Comparison of ENCODE assay signal across 8 cellular contexts in genomic region chr12:114684098-114684869, GRCh38. TPM values are rescaled to one million over a fixed set of nuclear protein-coding genes. Genes with fewer than 3 reads are reported as not detected.
DNase-seq lines count a peak whose midpoint lies in the region; ATAC-seq lines count a peak whose summit lies in the region.

Gene TBX3, minus strand, starts transcription at chr12:114684175. Its CDS starts 975 bp downstream, at chr12:114683200.

- H3K9me2 ChIP-seq in GM23248 (ENCODE audit: insufficient read depth), result no peaks in the 10 kb centered on the region

- peaks cover 6% of the 10 kb centered on the region for H3K4me1 ChIP-seq in GM23248 (ENCODE audit: insufficient read depth)

- no peaks in the 10 kb centered on the region for H3K27me3 ChIP-seq in GM23248 (replicated peaks; ENCODE audit: insufficient read depth)

- H3K79me2 ChIP-seq in GM23248 (ENCODE audit: insufficient read depth), result peaks cover 46% of the 10 kb centered on the region

- ATAC-seq in GM19324 (IDR thresholded peaks at IDR 0.05; ENCODE audit: low FRiP score, unreplicated experiment), result no peak

- 0 to 1% methylated on average over 46 to 73 of the region's 76 CpGs for WGBS in GM23248 (ENCODE audit: low coverage in 1 of 2, low lambda C conversion rate in 2 of 2, missing lambda C conversion rate in 2 of 2), 2 experiments

- peak within 1 kb of the TSS; percentile 99 for H3K4me2 ChIP-seq in GM23248 (ENCODE audit: unreplicated experiment)

- no peaks in the 10 kb centered on the region for H4K20me1 ChIP-seq in GM23248 (ENCODE audit: insufficient read depth)

- H3K36me3 ChIP-seq in GM23248 (ENCODE audit: low read depth), result peaks cover 5% of the 10 kb centered on the region

- no peaks in the 10 kb centered on the region for H3K9me3 ChIP-seq in GM23248 (ENCODE audit: low read depth)

- in situ Hi-C loops in GM23248 (cut with MboI), result loop anchor here (25.0 kb wide), 1 partner anchor 678 kb away; no protein-coding TSS in a partner anchor

- H2AFZ ChIP-seq in GM23248, result peak within 1 kb of the TSS; percentile 71

- peak within 1 kb of the TSS; percentile 98 for H3K4me3 ChIP-seq in GM23248

- peak; percentile 72 for DNase-seq in 8988T
- peak; percentile 100 for DNase-seq in GM23248
- peak; percentile 99 for DNase-seq in NCI-H460 (ENCODE audit: extremely low read depth, low read depth)
- peak; percentile 7 for DNase-seq in activated T-cell treated with anti-CD3 and anti-CD28 coated beads for 1 hour (ENCODE audit: low read depth)
- peak; percentile 99 for DNase-seq in epithelial cell of prostate (ENCODE audit: low read depth, low spot score)
- peak; percentile 94 for DNase-seq in mesenteric fat pad (ENCODE audit: low spot score)
- DNase-seq in stimulated activated CD8-positive, alpha-beta memory T cell treated with anti-CD3 and anti-CD28 coated beads, Interleukin-2, amount 100 ng/mL, for 48 hours (ENCODE audit: low read depth in 2 of 2), result peak; percentile 36 to 48

- H3F3A ChIP-seq in GM23248 (ENCODE audit: insufficient read depth), result peaks cover 32% of the 10 kb centered on the region

- H3K27ac ChIP-seq in GM23248 (peak within 1 kb of the TSS; percentile 97), epithelial cell of prostate (peak within 1 kb of the TSS; percentile 96)

- peak within 1 kb of the TSS; percentile 98 for H3K9ac ChIP-seq in GM23248

RNA-seq across cellular contexts. Expression of gene TBX3, which starts in this region (rescaled TPM):
- 25.1 and 34.0 TPM in 2 replicates for total RNA-seq in GM23248 (2014; rRNA removed; shearing (Covaris generic))
- 29.2 TPM in 2 replicates for polyA plus RNA-seq in GM23248 (2016; fragmentation: Nextera tagmentation; extraction: Ambion mirVana)
- 6.6 and 7.1 TPM in 2 replicates for total RNA-seq in NCI-H460 (2014; rRNA removed; shearing (Covaris generic))
- 10.0 and 11.4 TPM in 2 replicates for polyA plus RNA-seq in NCI-H460 (2014; cell fraction: nucleus; rRNA removed)
- 16.5 TPM for total RNA-seq in mesenteric fat pad

Comparison
In these comparisons a context has a peak if more than half of its experiments do, and no peak if none do; other contexts are left out.
1. DNase-seq: peak in every context shown above with its lines; median percentile 100 in GM23248; 99 in NCI-H460; 99 in epithelial cell of prostate; 94 in mesenteric fat pad; 72 in 8988T; 42 in stimulated activated CD8-positive, alpha-beta memory T cell treated with anti-CD3 and anti-CD28 coated beads, Interleukin-2, amount 100 ng/mL, for 48 hours; 7 in activated T-cell treated with anti-CD3 and anti-CD28 coated beads for 1 hour.